1 cellular context compared by ENCODE assay signal in genomic region chr22:29040385-29041275, GRCh38.
TF ChIP-seq lines count a peak whose summit lies in the region.

No MANE protein-coding gene starts in this region.

TF ChIP-seq in K562, 482 proteins besides CTCF, POLR2A, EP300 and RAD21 (continued from another document):
- TF ChIP-seq ZBTB49 (CRISPR knock-in tag; IDR thresholded peaks at IDR 0.05; ENCODE audit: borderline replicate concordance) = no peak
- TF ChIP-seq ZNF174 (CRISPR knock-in tag; IDR thresholded peaks at IDR 0.05) = no peak
- TF ChIP-seq BCL6 (CRISPR knock-in tag; IDR thresholded peaks at IDR 0.05) = no peak
- no peak for TF ChIP-seq SMARCA5 (IDR thresholded peaks at IDR 0.05)
- TF ChIP-seq DEAF1 (CRISPR knock-in tag; IDR thresholded peaks at IDR 0.05) = peak; percentile 39; the same call in 1 of the 2 replicates
- TF ChIP-seq ZC3H11A (IDR thresholded peaks at IDR 0.05; ENCODE audit: low read depth, low read length) = no peak
- peak; percentile 72; the same call in 1 of the 2 replicates for TF ChIP-seq SMC3 (conservative IDR thresholded peaks at IDR 0.05; ENCODE audit: insufficient read depth, low read depth, low read length)
- 0 out of 2 replicates have a peak, but pooled peaks have one; percentile 32 for TF ChIP-seq NFIX (CRISPR knock-in tag; IDR thresholded peaks at IDR 0.05; ENCODE audit: low read depth)
- TF ChIP-seq STAG1 (CRISPR knock-in tag; IDR thresholded peaks at IDR 0.05; ENCODE audit: borderline replicate concordance) = peak; percentile 40; the same call in 1 of the 2 replicates
- TF ChIP-seq FOS (IDR thresholded peaks at IDR 0.05; ENCODE audit: extremely low read depth, insufficient read length) = no peak
- no peak for TF ChIP-seq ZBTB2 (IDR thresholded peaks at IDR 0.05)
- TF ChIP-seq SREBF1 (IDR thresholded peaks at IDR 0.05; ENCODE audit: borderline replicate concordance, low read depth, low read length) = no peak
- no peak for TF ChIP-seq NR4A1 (CRISPR knock-in tag; IDR thresholded peaks at IDR 0.05)
- no peak for TF ChIP-seq NR4A1 (tag; IDR thresholded peaks at IDR 0.05)
- no peak for TF ChIP-seq MNT (conservative IDR thresholded peaks at IDR 0.05)
- TF ChIP-seq ZNF197 (CRISPR knock-in tag; IDR thresholded peaks at IDR 0.05; ENCODE audit: low read depth) = no peak
- TF ChIP-seq MTA3 (IDR thresholded peaks at IDR 0.05; ENCODE audit: borderline replicate concordance) = no peak
- TF ChIP-seq NFE2 (IDR thresholded peaks at IDR 0.05; ENCODE audit: low read depth) = no peak
- TF ChIP-seq RAD51 (IDR thresholded peaks at IDR 0.05; ENCODE audit: borderline replicate concordance, low read depth) = no peak
- no peak for TF ChIP-seq ZBTB7A (IDR thresholded peaks at IDR 0.05; ENCODE audit: borderline replicate concordance, control insufficient read depth, low read depth, low read length)
- no peak for TF ChIP-seq ETV5 (CRISPR knock-in tag; IDR thresholded peaks at IDR 0.05; ENCODE audit: low read depth)
- no peak for TF ChIP-seq GTF2B (IDR thresholded peaks at IDR 0.05; ENCODE audit: extremely low read depth, insufficient read length)
- no peak for TF ChIP-seq ZSCAN32 (CRISPR knock-in tag; IDR thresholded peaks at IDR 0.05)
- TF ChIP-seq CREB5 (CRISPR knock-in tag; IDR thresholded peaks at IDR 0.05) = no peak
- no peak for TF ChIP-seq HOMEZ (CRISPR knock-in tag; IDR thresholded peaks at IDR 0.05)
- TF ChIP-seq WHSC1 (IDR thresholded peaks at IDR 0.05; ENCODE audit: low read length) = no peak
- no peak for TF ChIP-seq SP2 (IDR thresholded peaks at IDR 0.05; ENCODE audit: extremely low read depth, low read depth, low read length, poor library complexity, severe bottlenecking)
- 0 out of 2 replicates have a peak, but pooled peaks have one; percentile 24 for TF ChIP-seq RB1 (IDR thresholded peaks at IDR 0.05; ENCODE audit: low read depth)
- no peak for TF ChIP-seq ATF2 (CRISPR knock-in tag; IDR thresholded peaks at IDR 0.05)
- TF ChIP-seq E2F4 (CRISPR knock-in tag; IDR thresholded peaks at IDR 0.05; ENCODE audit: low read depth) = no peak
- TF ChIP-seq MAFF (IDR thresholded peaks at IDR 0.05; ENCODE audit: low read length) = no peak
- TF ChIP-seq FOSL1 (tag; conservative IDR thresholded peaks at IDR 0.05) = no peak
- TF ChIP-seq FOXJ2 (tag; IDR thresholded peaks at IDR 0.05) = no peak
